In the genomic region with DNA sequence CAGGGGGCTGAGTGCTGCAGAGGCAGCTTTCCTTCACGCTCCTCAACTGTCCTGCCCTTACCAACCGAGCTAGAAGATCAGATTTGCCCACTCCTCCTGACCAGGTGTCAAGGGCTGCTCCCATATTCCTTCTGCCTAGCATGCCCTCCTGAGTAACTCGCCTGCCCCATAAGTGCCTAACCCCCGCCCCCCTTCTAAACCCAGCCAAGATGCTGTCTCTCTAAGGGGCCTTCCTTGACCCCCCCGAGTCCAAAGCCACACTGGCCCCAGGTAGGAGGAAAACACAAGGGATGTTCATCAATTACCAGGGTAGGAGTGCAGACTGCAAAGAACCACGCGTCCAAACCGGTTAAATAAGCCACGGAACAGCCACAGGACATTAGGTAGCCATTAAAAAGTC, we compare ENCODE assay signal across 20 cellular contexts. TPM values are rescaled to one million over a fixed set of nuclear protein-coding genes. Genes with fewer than 3 reads are reported as not detected.
A peak's percentile ranks its signal among the peaks of the same experiment; 100 is the strongest.
DNase-seq lines count a peak whose midpoint lies in the region; ATAC-seq and TF ChIP-seq lines count a peak whose summit lies in the region.
"Had no signal": no experiment of that assay in that cellular context is flagged by ENCODE, and none has a peak within 500 bp of the region (broad histone marks: within the 10 kb centered on the region; RNA-seq: fewer than 3 reads in every experiment).

No MANE protein-coding gene starts in this region.

- no peak overlapping the region for H3K27ac ChIP-seq in mesendoderm (ENCODE audit: low read depth, low read length)
- no peak overlapping the region for H3K27ac ChIP-seq in vagina
- no peak overlapping the region for H3K27ac ChIP-seq in breast epithelium

- H2BK5ac ChIP-seq in mesendoderm (ENCODE audit: low read length) = no peak overlapping the region

- no peak for DNase-seq in activated naive CD4-positive, alpha-beta T cell treated with anti-CD3 and anti-CD28 coated beads for 36 hours
- no peak for DNase-seq in activated naive CD4-positive, alpha-beta T cell treated with anti-CD3 and anti-CD28 coated beads, Interleukin-2, amount 10 ng/mL, durations not matched to agents 7 days and 5 days
- no peak for DNase-seq in activated B cell treated with CpG ODN at 0.5 μM for 24 hours
- DNase-seq in mesendoderm = no peak
- DNase-seq in stimulated activated naive CD8-positive, alpha-beta T cell treated with anti-CD3 and anti-CD28 coated beads, Interleukin-15, amount 100 ng/mL, for 72 hours = no peak
- no peak for DNase-seq in vagina (ENCODE audit: extremely low spot score in 2 of 2)
- no peak for DNase-seq in breast epithelium (ENCODE audit: low spot score in 2 of 2)
- DNase-seq: activated CD8-positive, alpha-beta memory T cell treated with anti-CD3 and anti-CD28 coated beads, Interleukin-2, amount 50 U/mL, for 4 hours; esophagus squamous epithelium; GF-D8; head of caudate nucleus; NCI-H1694; NCI-H446; SHP77 treated with DMSO at 0.1 percent for 48 hours; substantia nigra had no signal

- no peak overlapping the region for H3K9ac ChIP-seq in mesendoderm (ENCODE audit: low read length)

- no peaks in the 10 kb centered on the region for H3K27me3 ChIP-seq in mesendoderm (ENCODE audit: insufficient read depth, low read length, poor library complexity)
- H3K27me3 ChIP-seq in vagina = no peaks in the 10 kb centered on the region
- H3K27me3 ChIP-seq in breast epithelium = no peaks in the 10 kb centered on the region
- H3K27me3 ChIP-seq: adrenal gland, esophagus squamous epithelium had no signal

- H3K4ac ChIP-seq in mesendoderm (ENCODE audit: low read depth, low read length) = no peak overlapping the region

- no peak overlapping the region for H2AK5ac ChIP-seq in mesendoderm (ENCODE audit: low read length)

- H2BK120ac ChIP-seq in mesendoderm (ENCODE audit: low read depth, low read length) = no peak overlapping the region

- no peaks in the 10 kb centered on the region for H3K79me2 ChIP-seq in mesendoderm (ENCODE audit: control insufficient read depth, insufficient read depth, low read length)

- H4K5ac ChIP-seq in mesendoderm (ENCODE audit: low read length) = no peak overlapping the region

- H3K36me3 Mint-ChIP-seq in activated naive CD4-positive, alpha-beta T cell treated with anti-CD3 and anti-CD28 coated beads for 36 hours (ENCODE audit: low read depth) = peaks cover 27% of the 10 kb centered on the region
- peaks cover 70% of the 10 kb centered on the region for H3K36me3 Mint-ChIP-seq in activated naive CD4-positive, alpha-beta T cell treated with anti-CD3 and anti-CD28 coated beads, Interleukin-2, amount 10 ng/mL, durations not matched to agents 7 days and 5 days
- peaks cover 65% of the 10 kb centered on the region for H3K36me3 Mint-ChIP-seq in activated B cell treated with CpG ODN at 0.5 μM for 24 hours (ENCODE audit: low read depth)

- H3K4me3 Mint-ChIP-seq in activated naive CD4-positive, alpha-beta T cell treated with anti-CD3 and anti-CD28 coated beads for 36 hours = no peak overlapping the region
- no peak overlapping the region for H3K4me3 Mint-ChIP-seq in activated naive CD4-positive, alpha-beta T cell treated with anti-CD3 and anti-CD28 coated beads, Interleukin-2, amount 10 ng/mL, durations not matched to agents 7 days and 5 days
- H3K4me3 Mint-ChIP-seq in activated B cell treated with CpG ODN at 0.5 μM for 24 hours = no peak overlapping the region
- peak overlapping the region; percentile 17 to 30 for H3K4me3 Mint-ChIP-seq in stimulated activated naive CD8-positive, alpha-beta T cell treated with anti-CD3 and anti-CD28 coated beads, Interleukin-15, amount 100 ng/mL, for 72 hours
- H3K4me3 Mint-ChIP-seq: neural crest cell; T-helper 1 cell treated with Interleukin-12 subunit alpha and Interleukin-12 subunit beta and Interleukin-4 antibody, amounts not matched to agents 30 μg/mL and 1 μg/mL, for 36 hours had no signal

- H3K23ac ChIP-seq in mesendoderm (ENCODE audit: low read length) = peak overlapping the region; percentile 37

- ATAC-seq in activated B cell treated with CpG ODN at 0.5 μM for 24 hours (ENCODE audit: low read depth) (no peak), GM19463 (IDR thresholded peaks at IDR 0.05; ENCODE audit: unreplicated experiment) (no peak)
- ATAC-seq in stimulated activated naive CD8-positive, alpha-beta T cell treated with anti-CD3 and anti-CD28 coated beads, Interleukin-15, amount 100 ng/mL, for 72 hours = no peak
- ATAC-seq: activated CD4-positive, CD25-positive, alpha-beta regulatory T cell treated with anti-CD3 and anti-CD28 coated beads, Interleukin-2, amount 50 U/mL, for 24 hours had no signal

- H4K8ac ChIP-seq in mesendoderm (ENCODE audit: low read depth, low read length) = no peak overlapping the region

- POLR2A ChIA-PET in activated B cell treated with CpG ODN at 0.5 μM for 24 hours (lab: Charles Lee) = interaction anchor here (0.7 to 1.4 kb wide), 2 partner anchors 15 to 35 kb away, joined by 3 read pairs; no protein-coding TSS in a partner anchor

- CTCF ChIA-PET in activated naive CD4-positive, alpha-beta T cell treated with anti-CD3 and anti-CD28 coated beads for 36 hours (lab: Charles Lee) = no interaction called here
- CTCF ChIA-PET in activated naive CD4-positive, alpha-beta T cell treated with anti-CD3 and anti-CD28 coated beads, Interleukin-2, amount 10 ng/mL, durations not matched to agents 7 days and 5 days (lab: Charles Lee) = no interaction called here
- CTCF ChIA-PET in activated B cell treated with CpG ODN at 0.5 μM for 24 hours (lab: Charles Lee) = no interaction called here

- H3K4me1 ChIP-seq in mesendoderm (ENCODE audit: control insufficient read depth, low read depth, low read length) (peaks cover 2% of the 10 kb centered on the region), vagina (peaks cover 70% of the 10 kb centered on the region), breast epithelium (peaks cover 0 to under 1% of the 10 kb centered on the region in 2 donors)

- no peak overlapping the region for H2BK15ac ChIP-seq in mesendoderm (replicated peaks; ENCODE audit: low read depth)

- WGBS in mesendoderm (ENCODE audit: extremely low coverage, insufficient coverage, low lambda C conversion rate) = no CpG with 5 or more reads among the region's 9 CpGs

- no peaks in the 10 kb centered on the region for H3K79me1 ChIP-seq in mesendoderm (ENCODE audit: low read length)

- TF ChIP-seq POLR2A in vagina (IDR thresholded peaks at IDR 0.05) (no peak), breast epithelium (IDR thresholded peaks at IDR 0.05) (no peak)

- H3K4me2 ChIP-seq in mesendoderm (ENCODE audit: low read length) = no peak overlapping the region

- peaks cover 79% of the 10 kb centered on the region for H3K4me1 Mint-ChIP-seq in activated naive CD4-positive, alpha-beta T cell treated with anti-CD3 and anti-CD28 coated beads for 36 hours (ENCODE audit: low read depth)
- H3K4me1 Mint-ChIP-seq in activated naive CD4-positive, alpha-beta T cell treated with anti-CD3 and anti-CD28 coated beads, Interleukin-2, amount 10 ng/mL, durations not matched to agents 7 days and 5 days = peaks cover 91% of the 10 kb centered on the region
- H3K4me1 Mint-ChIP-seq in activated B cell treated with CpG ODN at 0.5 μM for 24 hours = peaks cover 93% of the 10 kb centered on the region
- H3K4me1 Mint-ChIP-seq in stimulated activated naive CD8-positive, alpha-beta T cell treated with anti-CD3 and anti-CD28 coated beads, Interleukin-15, amount 100 ng/mL, for 72 hours = peaks cover 86% of the 10 kb centered on the region

- no peaks in the 10 kb centered on the region for H3K9me3 Mint-ChIP-seq in activated naive CD4-positive, alpha-beta T cell treated with anti-CD3 and anti-CD28 coated beads for 36 hours
- no peaks in the 10 kb centered on the region for H3K9me3 Mint-ChIP-seq in activated naive CD4-positive, alpha-beta T cell treated with anti-CD3 and anti-CD28 coated beads, Interleukin-2, amount 10 ng/mL, durations not matched to agents 7 days and 5 days
- H3K9me3 Mint-ChIP-seq in activated B cell treated with CpG ODN at 0.5 μM for 24 hours = no peaks in the 10 kb centered on the region
- no peaks in the 10 kb centered on the region for H3K9me3 Mint-ChIP-seq in stimulated activated naive CD8-positive, alpha-beta T cell treated with anti-CD3 and anti-CD28 coated beads, Interleukin-15, amount 100 ng/mL, for 72 hours
- H3K9me3 Mint-ChIP-seq: neural crest cell; T-helper 1 cell treated with Interleukin-12 subunit alpha and Interleukin-12 subunit beta and Interleukin-4 antibody, amounts not matched to agents 30 μg/mL and 1 μg/mL, for 36 hours had no signal

- H3K36me3 ChIP-seq in mesendoderm (ENCODE audit: control insufficient read depth, insufficient read depth, low read length) (no peaks in the 10 kb centered on the region), vagina (no peaks in the 10 kb centered on the region), breast epithelium (no peaks in the 10 kb centered on the region)
- H3K36me3 ChIP-seq: adrenal gland, esophagus squamous epithelium had no signal

- H3K27me3 Mint-ChIP-seq in activated naive CD4-positive, alpha-beta T cell treated with anti-CD3 and anti-CD28 coated beads for 36 hours (ENCODE audit: low read depth) = no peaks in the 10 kb centered on the region
- no peaks in the 10 kb centered on the region for H3K27me3 Mint-ChIP-seq in activated naive CD4-positive, alpha-beta T cell treated with anti-CD3 and anti-CD28 coated beads, Interleukin-2, amount 10 ng/mL, durations not matched to agents 7 days and 5 days
- no peaks in the 10 kb centered on the region for H3K27me3 Mint-ChIP-seq in activated B cell treated with CpG ODN at 0.5 μM for 24 hours
- H3K27me3 Mint-ChIP-seq in stimulated activated naive CD8-positive, alpha-beta T cell treated with anti-CD3 and anti-CD28 coated beads, Interleukin-15, amount 100 ng/mL, for 72 hours = no peaks in the 10 kb centered on the region

- intact Hi-C loops in activated naive CD4-positive, alpha-beta T cell treated with anti-CD3 and anti-CD28 coated beads for 36 hours (cut with micrococcal nuclease) = no loop called here
- intact Hi-C loops in activated B cell treated with CpG ODN at 0.5 μM for 24 hours (cut with micrococcal nuclease) (no loop called here), vagina (cut with DNase I) (no loop called here), breast epithelium (cut with DNase I; ENCODE audit: low total_unique reads) (no loop called here)

- no peak overlapping the region for H3K56ac ChIP-seq in mesendoderm (ENCODE audit: low read length)

- peak overlapping the region; percentile 19 for H3K27ac Mint-ChIP-seq in activated naive CD4-positive, alpha-beta T cell treated with anti-CD3 and anti-CD28 coated beads for 36 hours
- no peak overlapping the region for H3K27ac Mint-ChIP-seq in activated naive CD4-positive, alpha-beta T cell treated with anti-CD3 and anti-CD28 coated beads, Interleukin-2, amount 10 ng/mL, durations not matched to agents 7 days and 5 days
- peak overlapping the region; percentile 73 for H3K27ac Mint-ChIP-seq in activated B cell treated with CpG ODN at 0.5 μM for 24 hours
- H3K27ac Mint-ChIP-seq in stimulated activated naive CD8-positive, alpha-beta T cell treated with anti-CD3 and anti-CD28 coated beads, Interleukin-15, amount 100 ng/mL, for 72 hours = peak overlapping the region in 1 of 2 donors; percentile 85

- H3K9me3 ChIP-seq in vagina (no peaks in the 10 kb centered on the region), breast epithelium (no peaks in the 10 kb centered on the region)
- H3K9me3 ChIP-seq: adrenal gland, esophagus squamous epithelium had no signal

- H3K4me3 ChIP-seq in mesendoderm (ENCODE audit: low read length) = no peak overlapping the region
- no peak overlapping the region for H3K4me3 ChIP-seq in vagina
- H3K4me3 ChIP-seq in breast epithelium = no peak overlapping the region
- H3K4me3 ChIP-seq: adrenal gland had no signal

- no peak overlapping the region for H3K18ac ChIP-seq in mesendoderm (ENCODE audit: low read length)

- no peak for TF ChIP-seq CTCF in activated B cell treated with CpG ODN at 0.5 μM for 24 hours (IDR thresholded peaks at IDR 0.05)
- TF ChIP-seq CTCF in vagina (IDR thresholded peaks at IDR 0.05) = no peak
- no peak for TF ChIP-seq CTCF in breast epithelium (IDR thresholded peaks at IDR 0.05)

RNA-seq across cellular contexts. Expression of gene CCDC69, which starts 4.8 kb away (rescaled TPM):
- 10 to 100 TPM; 15.5 to 18.5 TPM for total RNA-seq in activated naive CD4-positive, alpha-beta T cell treated with anti-CD3 and anti-CD28 coated beads for 36 hours
- total RNA-seq in activated B cell treated with CpG ODN at 0.5 μM for 24 hours (98.9 and 109 TPM in 2 replicates), vagina (84.5 TPM), breast epithelium (100 to 1,000 TPM in 1 of 3 donors, 10 to 100 TPM in 2; 47.4 to 201 (median 97.0) TPM)
- polyA plus RNA-seq in mesendoderm (2013, experiment 1 of 2) = 6.4 TPM
- 6.3 TPM for polyA plus RNA-seq in mesendoderm (2013, experiment 2 of 2)

RNA-seq across cellular contexts. Expression of gene GM2A, which starts 33.8 kb away (rescaled TPM):
- 10 to 100 TPM; 21.1 to 21.8 TPM for total RNA-seq in activated naive CD4-positive, alpha-beta T cell treated with anti-CD3 and anti-CD28 coated beads for 36 hours
- total RNA-seq in activated B cell treated with CpG ODN at 0.5 μM for 24 hours = 51.3 and 53.1 TPM in 2 replicates
- polyA plus RNA-seq in mesendoderm (2013, experiment 1 of 2) = 18.3 TPM
- polyA plus RNA-seq in mesendoderm (2013, experiment 2 of 2) = 17.9 TPM
- 71.7 TPM for total RNA-seq in vagina
- 10 to 100 TPM; 35.1 to 58.0 (median 43.8) TPM for total RNA-seq in breast epithelium

Comparison
In these comparisons a context has a peak if more than half of its experiments do, and no peak if none do; other contexts are left out.
1. H3K4me3 Mint-ChIP-seq: peak in stimulated activated naive CD8-positive, alpha-beta T cell treated with anti-CD3 and anti-CD28 coated beads, Interleukin-15, amount 100 ng/mL, for 72 hours (2 of 2); none in activated naive CD4-positive, alpha-beta T cell treated with anti-CD3 and anti-CD28 coated beads for 36 hours (single experiment), activated naive CD4-positive, alpha-beta T cell treated with anti-CD3 and anti-CD28 coated beads, Interleukin-2, amount 10 ng/mL, durations not matched to agents 7 days and 5 days (single experiment) and activated B cell treated with CpG ODN at 0.5 μM for 24 hours (single experiment).